ENCODE assay signal across 15 cellular contexts in the genomic region with DNA sequence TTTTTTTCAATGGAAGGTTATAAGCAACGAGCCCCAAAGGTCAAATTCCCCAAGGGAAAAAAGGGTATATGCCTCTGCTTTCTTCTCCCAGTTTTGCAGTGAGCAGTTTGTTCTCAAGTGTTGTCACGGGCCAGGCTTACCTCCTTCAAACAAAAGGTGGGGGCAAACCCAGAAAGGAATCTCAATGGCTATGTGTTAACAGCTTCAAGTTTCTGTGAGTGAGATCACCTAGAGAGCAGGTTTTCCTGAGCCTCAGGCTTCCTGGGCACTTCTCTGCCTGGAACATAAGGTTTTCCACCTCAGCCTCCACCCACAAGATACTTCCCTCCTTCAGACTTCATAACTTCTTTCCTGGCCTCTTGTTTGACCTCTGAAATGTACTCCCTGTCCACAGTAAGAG. TPM values are rescaled to one million over a fixed set of nuclear protein-coding genes. Genes with fewer than 3 reads are reported as not detected.
DNase-seq lines count a peak whose midpoint lies in the region; ATAC-seq and TF ChIP-seq lines count a peak whose summit lies in the region.
"Had no signal": no experiment of that assay in that cellular context is flagged by ENCODE, and none has a peak within 500 bp of the region (broad histone marks: within the 10 kb centered on the region; RNA-seq: fewer than 3 reads in every experiment).

No MANE protein-coding gene starts in this region.

- 51% methylated on average over 2 of the region's 2 CpGs for WGBS in right cardiac atrium
- WGBS in body of pancreas, 2 donors = 52 to 72% methylated on average over 2 of the region's 2 CpGs

- H3K27me3 ChIP-seq in right cardiac atrium (ENCODE audit: control insufficient read depth, insufficient read depth) = no peaks in the 10 kb centered on the region
- H3K27me3 ChIP-seq in A673 (replicated peaks; ENCODE audit: insufficient read depth, low read depth, low read length, poor library complexity) = no peaks in the 10 kb centered on the region
- H3K27me3 ChIP-seq in body of pancreas = no peaks in the 10 kb centered on the region
- H3K27me3 ChIP-seq: SJSA1 had no signal

- CTCF ChIA-PET in A673 (lab: Charles Lee) = no interaction called here

- peak; percentile 16 for DNase-seq in NCI-H2029 (lab: John Stamatoyannopoulos, UW)
- no peak for DNase-seq in NCI-H2029 treated with DMSO at 0.1 percent for 48 hours (lab: John Stamatoyannopoulos, UW)
- DNase-seq in right cardiac atrium = no peak
- DNase-seq in progenitor cell of endocrine pancreas (ENCODE audit: low spot score, unreplicated experiment) = no peak
- no peak for DNase-seq in A673 (ENCODE audit: low spot score)
- DNase-seq in body of pancreas = no peak
- no peak for DNase-seq in activated naive CD4-positive, alpha-beta T cell treated with anti-CD3 and anti-CD28 coated beads, Interleukin-2, amount 50 U/mL, for 16 hours
- DNase-seq: 8988T; activated naive CD4-positive, alpha-beta T cell treated with anti-CD3 and anti-CD28 coated beads for 36 hours; COR-L47; H7; stimulated activated CD4-positive, alpha-beta T cell treated with anti-CD3 and anti-CD28 coated beads, Interleukin-4, amount 100 ng/mL, for 1 hour had no signal

- H3K9me3 Mint-ChIP-seq in progenitor cell of endocrine pancreas (ENCODE audit: low read depth) = no peaks in the 10 kb centered on the region
- H3K9me3 Mint-ChIP-seq: activated naive CD4-positive, alpha-beta T cell treated with anti-CD3 and anti-CD28 coated beads for 36 hours; stimulated activated effector memory CD8-positive, alpha-beta T cell treated with anti-CD3 and anti-CD28 coated beads, Interleukin-12 subunit alpha, Interleukin-12 subunit beta, amount 100 ng/mL, for 72 hours had no signal

- H3K4me3 ChIP-seq in right cardiac atrium (ENCODE audit: low read length) (no peak overlapping the region), A673 (ENCODE audit: low read depth, low read length, poor library complexity, severe bottlenecking) (no peak overlapping the region), body of pancreas (no peak overlapping the region)
- H3K4me3 ChIP-seq: SJSA1 had no signal

- H3K36me3 ChIP-seq in A673 (ENCODE audit: insufficient read depth, low read length, poor library complexity, severe bottlenecking) = no peaks in the 10 kb centered on the region
- no peaks in the 10 kb centered on the region for H3K36me3 ChIP-seq in body of pancreas (replicated peaks in 1 of 2; ENCODE audit: insufficient read depth in 1 of 2, low read depth in 2 of 2)
- H3K36me3 ChIP-seq: SJSA1 had no signal

- TF ChIP-seq CTCF in progenitor cell of endocrine pancreas (IDR thresholded peaks at IDR 0.05; ENCODE audit: unreplicated experiment) = no peak
- TF ChIP-seq CTCF in A673 (conservative IDR thresholded peaks at IDR 0.05; ENCODE audit: low read depth, low read length) = no peak
- TF ChIP-seq CTCF in body of pancreas (IDR thresholded peaks at IDR 0.05) = no peak

- H3K4me1 ChIP-seq in right cardiac atrium (ENCODE audit: control insufficient read depth, insufficient read depth, low read length) (peaks cover 29% of the 10 kb centered on the region), A673 (ENCODE audit: insufficient read depth, low read length, poor library complexity, severe bottlenecking) (no peaks in the 10 kb centered on the region), body of pancreas (no peaks in the 10 kb centered on the region)

- ATAC-seq in right cardiac atrium = no peak
- no peak for ATAC-seq in body of pancreas
- ATAC-seq in GM18909 (IDR thresholded peaks at IDR 0.05; ENCODE audit: poor library complexity, unreplicated experiment) = no peak
- ATAC-seq: stimulated activated effector memory CD8-positive, alpha-beta T cell treated with anti-CD3 and anti-CD28 coated beads, Interleukin-12 subunit alpha, Interleukin-12 subunit beta, amount 100 ng/mL, for 72 hours had no signal

- H3K27ac ChIP-seq in right cardiac atrium (ENCODE audit: low read length) (peak overlapping the region; percentile 90), A673 (ENCODE audit: low read depth, low read length, poor library complexity, severe bottlenecking) (no peak overlapping the region), body of pancreas (no peak overlapping the region)
- H3K27ac ChIP-seq: SJSA1 had no signal

- peaks cover 13% of the 10 kb centered on the region for H3K27me3 Mint-ChIP-seq in progenitor cell of endocrine pancreas

- POLR2A ChIA-PET in A673 (lab: Charles Lee; ENCODE audit: low non-redundant PET) = no interaction called here

- H3K4me1 Mint-ChIP-seq in progenitor cell of endocrine pancreas (ENCODE audit: low read depth) = peaks cover 4% of the 10 kb centered on the region

- peak overlapping the region; percentile 3 for H3K27ac Mint-ChIP-seq in progenitor cell of endocrine pancreas
- H3K27ac Mint-ChIP-seq: activated naive CD4-positive, alpha-beta T cell treated with anti-CD3 and anti-CD28 coated beads for 36 hours; stimulated activated effector memory CD8-positive, alpha-beta T cell treated with anti-CD3 and anti-CD28 coated beads, Interleukin-12 subunit alpha, Interleukin-12 subunit beta, amount 100 ng/mL, for 72 hours had no signal

- H3K4me3 Mint-ChIP-seq in progenitor cell of endocrine pancreas (ENCODE audit: low read depth) = no peak overlapping the region
- H3K4me3 Mint-ChIP-seq: activated naive CD4-positive, alpha-beta T cell treated with anti-CD3 and anti-CD28 coated beads for 36 hours; stimulated activated effector memory CD8-positive, alpha-beta T cell treated with anti-CD3 and anti-CD28 coated beads, Interleukin-12 subunit alpha, Interleukin-12 subunit beta, amount 100 ng/mL, for 72 hours had no signal

- BruUV-seq in A673 (replicated peaks; lab: Mats Ljungman, UMichigan) = no TSS peak

- H3K36me3 Mint-ChIP-seq in progenitor cell of endocrine pancreas (ENCODE audit: insufficient read depth) = no peaks in the 10 kb centered on the region
- H3K36me3 Mint-ChIP-seq: stimulated activated effector memory CD8-positive, alpha-beta T cell treated with anti-CD3 and anti-CD28 coated beads, Interleukin-12 subunit alpha, Interleukin-12 subunit beta, amount 100 ng/mL, for 72 hours had no signal

- intact Hi-C loops in right cardiac atrium (cut with DNase I) = loop anchor here in 1 of 4 donors (10.0 kb wide), 1 partner anchor 60 kb away; no protein-coding TSS in a partner anchor
- intact Hi-C loops in A673 (cut with micrococcal nuclease; ENCODE audit: unreplicated experiment) = no loop called here
- intact Hi-C loops in body of pancreas (cut with DNase I) = no loop called here

- no peaks in the 10 kb centered on the region for H3K9me3 ChIP-seq in right cardiac atrium (ENCODE audit: control insufficient read depth, low read length)
- H3K9me3 ChIP-seq in A673 (ENCODE audit: low read depth, low read length, poor library complexity, severe bottlenecking) = no peaks in the 10 kb centered on the region
- no peaks in the 10 kb centered on the region for H3K9me3 ChIP-seq in body of pancreas
- H3K9me3 ChIP-seq: SJSA1 had no signal

- no peak for TF ChIP-seq POLR2A in body of pancreas (IDR thresholded peaks at IDR 0.05)

RNA-seq across cellular contexts. Expression of a gene that starts 38.2 kb away (rescaled TPM):
- 10 to 100 TPM in 2 of 4 donors, 1 to 10 TPM in 2; 7.9 to 12.9 (median 10.1) TPM for total RNA-seq in right cardiac atrium
- 4.4 TPM for polyA plus RNA-seq in right cardiac atrium
- total RNA-seq in progenitor cell of endocrine pancreas = 88.3 and 101 TPM in 2 replicates
- 0.07 TPM in 1 of 2 replicates, not detected in the other for total RNA-seq in A673 (2021)
- 10 to 100 TPM; 26.4 to 35.5 TPM for total RNA-seq in body of pancreas
